ENCODE assay signal across 24 cellular contexts in genomic region chr12:111803038-111803626, GRCh38.
"Had no signal": no experiment of that assay in that cellular context is flagged by ENCODE, and none has a peak within 500 bp of the region (broad histone marks: within the 10 kb centered on the region; RNA-seq: fewer than 3 reads in every experiment).

No MANE protein-coding gene starts in this region.

- H3K27ac Mint-ChIP-seq: dendritic cell treated with granulocyte-macrophage colony-stimulating factor and Interleukin-4, amounts not matched to agents 40 ng/mL and 50 ng/mL, for 4 days; effector memory CD8-positive, alpha-beta T cell; endodermal cell; mesothelial cell of epicardium; naive thymus-derived CD8-positive, alpha-beta T cell had no signal

- H3K4me1 Mint-ChIP-seq: endodermal cell, mesothelial cell of epicardium, naive B cell had no signal

- H3K9me3 Mint-ChIP-seq: dendritic cell treated with granulocyte-macrophage colony-stimulating factor and Interleukin-4, amounts not matched to agents 40 ng/mL and 50 ng/mL, for 4 days; effector memory CD8-positive, alpha-beta T cell; mesothelial cell of epicardium; naive B cell; naive thymus-derived CD8-positive, alpha-beta T cell had no signal

- H3K4me3 Mint-ChIP-seq: dendritic cell treated with granulocyte-macrophage colony-stimulating factor and Interleukin-4, amounts not matched to agents 40 ng/mL and 50 ng/mL, for 4 days; effector memory CD8-positive, alpha-beta T cell; endodermal cell; mesothelial cell of epicardium; naive B cell; naive thymus-derived CD8-positive, alpha-beta T cell had no signal

- DNase-seq: colonic mucosa; cortex of kidney; effector CD8-positive, alpha-beta T cell; effector memory CD8-positive, alpha-beta T cell; endodermal cell; erythroblast; esophagus squamous epithelium; foreskin fibroblast; foreskin melanocyte; gastrocnemius medialis; glutamatergic neuron; head of caudate nucleus; heart right ventricle; hippocampal formation; left cardiac atrium; left lung; left ventricle myocardium superior; mesenchymal stem cell; mucosa of descending colon; naive B cell had no signal

- ATAC-seq: effector memory CD8-positive, alpha-beta T cell; esophagus mucosa; gastrocnemius medialis; heart right ventricle; left cardiac atrium; left lung; left ventricle myocardium superior; mucosa of descending colon; naive thymus-derived CD8-positive, alpha-beta T cell had no signal

- H3K27me3 Mint-ChIP-seq: dendritic cell treated with granulocyte-macrophage colony-stimulating factor and Interleukin-4, amounts not matched to agents 40 ng/mL and 50 ng/mL, for 4 days; effector memory CD8-positive, alpha-beta T cell; naive B cell; naive thymus-derived CD8-positive, alpha-beta T cell had no signal
